In the genomic region with DNA sequence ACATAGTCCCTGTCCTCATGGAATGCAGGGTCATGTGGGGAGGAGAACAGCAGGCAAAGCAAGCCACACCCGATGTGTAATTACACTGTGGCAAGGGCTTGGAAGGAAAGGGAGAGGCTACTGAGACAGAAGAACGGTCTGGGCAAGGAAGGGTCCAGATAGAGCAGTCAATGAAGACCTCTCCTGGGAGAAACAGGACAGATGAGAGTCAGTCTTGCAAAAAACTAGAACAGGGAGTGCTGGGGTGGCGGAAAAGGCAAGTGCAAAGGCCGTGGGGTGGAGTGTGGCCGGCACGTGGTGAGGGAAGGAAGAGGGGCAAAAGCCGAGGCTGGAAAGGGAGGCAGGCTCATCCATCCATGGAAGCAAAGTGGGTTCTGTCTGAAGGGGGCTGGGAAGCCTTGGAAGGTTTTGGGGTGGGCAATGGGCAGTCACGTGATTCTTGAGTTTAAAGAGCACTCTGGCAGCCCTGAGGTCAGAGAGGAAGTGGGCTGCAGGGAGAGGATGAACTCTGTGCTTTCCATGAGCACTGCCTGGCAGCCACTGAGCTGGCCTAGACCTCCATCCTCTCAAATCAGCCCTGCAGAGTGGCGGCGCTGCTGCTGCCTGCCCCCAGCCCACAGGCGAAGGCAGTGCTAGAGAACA, we compare ENCODE assay signal across 1 cellular context.
TF ChIP-seq lines count a peak whose summit lies in the region.

No MANE protein-coding gene starts in this region.

TF ChIP-seq in HepG2, 621 proteins besides CTCF, POLR2A, EP300 and RAD21 (continued from another document and continues in another):
- TF ChIP-seq ZNF580 (CRISPR knock-in tag; IDR thresholded peaks at IDR 0.05; ENCODE audit: borderline replicate concordance, low read depth) (peak; percentile 89; the same call in 1 of the 2 replicates), SETDB1 (CRISPR knock-in tag; IDR thresholded peaks at IDR 0.05; ENCODE audit: borderline replicate concordance) (no peak), KAT7 (CRISPR knock-in tag; IDR thresholded peaks at IDR 0.05; ENCODE audit: borderline replicate concordance) (peak; percentile 79; the same call in 1 of the 2 replicates), KLF16 (CRISPR knock-in tag; IDR thresholded peaks at IDR 0.05) (0 out of 4 replicates have a peak, but pooled peaks have one; percentile 49 to 86), ZNF816 (CRISPR knock-in tag; IDR thresholded peaks at IDR 0.05; ENCODE audit: borderline replicate concordance) (no peak; the same call in 1 of the 2 replicates), ZSCAN21 (CRISPR knock-in tag; IDR thresholded peaks at IDR 0.05; ENCODE audit: borderline replicate concordance) (peak; percentile 70; the same call in 1 of the 2 replicates), ZNF30 (CRISPR knock-in tag; IDR thresholded peaks at IDR 0.05) (0 out of 2 replicates have a peak, but pooled peaks have one; percentile 80), GATA4 (IDR thresholded peaks at IDR 0.05; ENCODE audit: borderline replicate concordance, low read depth) (no peak), MTF1 (CRISPR knock-in tag; IDR thresholded peaks at IDR 0.05) (no peak), ZNF256 (CRISPR knock-in tag; conservative IDR thresholded peaks at IDR 0.05) (peak; percentile 76; the same call in 1 of the 2 replicates), NBN (conservative IDR thresholded peaks at IDR 0.05) (no peak), KMT2A (CRISPR knock-in tag; IDR thresholded peaks at IDR 0.05) (peak; percentile 68; the same call in 1 of the 2 replicates), SMARCE1 (IDR thresholded peaks at IDR 0.05; ENCODE audit: borderline replicate concordance) (no peak), TARDBP (CRISPR knock-in tag; IDR thresholded peaks at IDR 0.05) (peak; percentile 63; the same call in 1 of the 2 replicates), GTF3A (CRISPR knock-in tag; conservative IDR thresholded peaks at IDR 0.05) (no peak), CBX2 (IDR thresholded peaks at IDR 0.05; ENCODE audit: low read depth, low read length) (no peak), CBX2 (CRISPR knock-in tag; IDR thresholded peaks at IDR 0.05; ENCODE audit: low read depth) (peak; percentile 58), AHR (CRISPR knock-in tag; IDR thresholded peaks at IDR 0.05) (peak; percentile 65; the same call in 1 of the 2 replicates), PATZ1 (CRISPR knock-in tag; IDR thresholded peaks at IDR 0.05) (peak; percentile 57; the same call in 1 of the 2 replicates), CCDC6 (CRISPR knock-in tag; IDR thresholded peaks at IDR 0.05) (no peak), ZBTB1 (CRISPR knock-in tag; IDR thresholded peaks at IDR 0.05; ENCODE audit: borderline replicate concordance) (no peak), PLRG1 (conservative IDR thresholded peaks at IDR 0.05) (no peak), RFX3 (CRISPR knock-in tag; IDR thresholded peaks at IDR 0.05) (no peak), ZBTB20 (CRISPR knock-in tag; IDR thresholded peaks at IDR 0.05; ENCODE audit: borderline replicate concordance, low read depth) (peak; percentile 90; the same call in 1 of the 2 replicates), NFATC3 (CRISPR knock-in tag; IDR thresholded peaks at IDR 0.05) (peak; percentile 64; the same call in 1 of the 2 replicates), SPEN (CRISPR knock-in tag; IDR thresholded peaks at IDR 0.05; ENCODE audit: low read depth) (peak; percentile 58; the same call in 1 of the 2 replicates), ZC3H4 (CRISPR knock-in tag; IDR thresholded peaks at IDR 0.05; ENCODE audit: borderline replicate concordance) (no peak), ZNF263 (CRISPR knock-in tag; IDR thresholded peaks at IDR 0.05) (peak; percentile 82), HOXA3 (CRISPR knock-in tag; IDR thresholded peaks at IDR 0.05) (peak; percentile 67), CC2D1A (CRISPR knock-in tag; IDR thresholded peaks at IDR 0.05) (peak; percentile 52; the same call in 1 of the 2 replicates), TP53 (CRISPR knock-in tag; conservative IDR thresholded peaks at IDR 0.05) (no peak), ATF5 (CRISPR knock-in tag; IDR thresholded peaks at IDR 0.05; ENCODE audit: low read depth) (0 out of 2 replicates have a peak, but pooled peaks have one; percentile 54), TBX3 (IDR thresholded peaks at IDR 0.05; ENCODE audit: borderline replicate concordance) (no peak), ZNF18 (CRISPR knock-in tag; IDR thresholded peaks at IDR 0.05; ENCODE audit: insufficient replicate concordance) (peak; percentile 68), CEBPB (IDR thresholded peaks at IDR 0.05; ENCODE audit: borderline replicate concordance, low read depth, low read length) (no peak), GTF2F1 (IDR thresholded peaks at IDR 0.05; ENCODE audit: low read length) (no peak), ZNF577 (CRISPR knock-in tag; IDR thresholded peaks at IDR 0.05; ENCODE audit: borderline replicate concordance, low read depth) (no peak), ZNF224 (CRISPR knock-in tag; IDR thresholded peaks at IDR 0.05) (no peak), HNF1B (CRISPR knock-in tag; IDR thresholded peaks at IDR 0.05) (0 out of 2 replicates have a peak, but pooled peaks have one; percentile 51), U2AF1 (optimal IDR thresholded peaks at IDR 0.05; ENCODE audit: low read depth, low read length) (peak; percentile 31), ZNF83 (CRISPR knock-in tag; IDR thresholded peaks at IDR 0.05; ENCODE audit: borderline replicate concordance) (peak; percentile 96), ATF7 (IDR thresholded peaks at IDR 0.05) (no peak), ATF7 (CRISPR knock-in tag; IDR thresholded peaks at IDR 0.05) (no peak), ZNF274 (CRISPR knock-in tag; IDR thresholded peaks at IDR 0.05) (peak; percentile 86; the same call in 1 of the 2 replicates), HDAC6 (IDR thresholded peaks at IDR 0.05; ENCODE audit: low read depth, low read length) (no peak)
- TF ChIP-seq, protein P1, sequence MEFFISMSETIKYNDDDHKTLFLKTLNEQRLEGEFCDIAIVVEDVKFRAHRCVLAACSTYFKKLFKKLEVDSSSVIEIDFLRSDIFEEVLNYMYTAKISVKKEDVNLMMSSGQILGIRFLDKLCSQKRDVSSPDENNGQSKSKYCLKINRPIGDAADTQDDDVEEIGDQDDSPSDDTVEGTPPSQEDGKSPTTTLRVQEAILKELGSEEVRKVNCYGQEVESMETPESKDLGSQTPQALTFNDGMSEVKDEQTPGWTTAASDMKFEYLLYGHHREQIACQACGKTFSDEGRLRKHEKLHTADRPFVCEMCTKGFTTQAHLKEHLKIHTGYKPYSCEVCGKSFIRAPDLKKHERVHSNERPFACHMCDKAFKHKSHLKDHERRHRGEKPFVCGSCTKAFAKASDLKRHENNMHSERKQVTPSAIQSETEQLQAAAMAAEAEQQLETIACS (CRISPR knock-in tag; IDR thresholded peaks at IDR 0.05): no peak
- TF ChIP-seq, protein P2, sequence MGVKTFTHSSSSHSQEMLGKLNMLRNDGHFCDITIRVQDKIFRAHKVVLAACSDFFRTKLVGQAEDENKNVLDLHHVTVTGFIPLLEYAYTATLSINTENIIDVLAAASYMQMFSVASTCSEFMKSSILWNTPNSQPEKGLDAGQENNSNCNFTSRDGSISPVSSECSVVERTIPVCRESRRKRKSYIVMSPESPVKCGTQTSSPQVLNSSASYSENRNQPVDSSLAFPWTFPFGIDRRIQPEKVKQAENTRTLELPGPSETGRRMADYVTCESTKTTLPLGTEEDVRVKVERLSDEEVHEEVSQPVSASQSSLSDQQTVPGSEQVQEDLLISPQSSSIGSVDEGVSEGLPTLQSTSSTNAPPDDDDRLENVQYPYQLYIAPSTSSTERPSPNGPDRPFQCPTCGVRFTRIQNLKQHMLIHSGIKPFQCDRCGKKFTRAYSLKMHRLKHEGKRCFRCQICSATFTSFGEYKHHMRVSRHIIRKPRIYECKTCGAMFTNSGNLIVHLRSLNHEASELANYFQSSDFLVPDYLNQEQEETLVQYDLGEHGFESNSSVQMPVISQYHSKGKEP (CRISPR knock-in tag; IDR thresholded peaks at IDR 0.05): peak; percentile 90; the same call in 1 of the 2 replicates
- TF ChIP-seq, protein P3, sequence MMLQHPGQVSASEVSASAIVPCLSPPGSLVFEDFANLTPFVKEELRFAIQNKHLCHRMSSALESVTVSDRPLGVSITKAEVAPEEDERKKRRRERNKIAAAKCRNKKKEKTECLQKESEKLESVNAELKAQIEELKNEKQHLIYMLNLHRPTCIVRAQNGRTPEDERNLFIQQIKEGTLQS (CRISPR knock-in tag; IDR thresholded peaks at IDR 0.05): 0 out of 2 replicates have a peak, but pooled peaks have one; percentile 53
- TF ChIP-seq, protein P4, sequence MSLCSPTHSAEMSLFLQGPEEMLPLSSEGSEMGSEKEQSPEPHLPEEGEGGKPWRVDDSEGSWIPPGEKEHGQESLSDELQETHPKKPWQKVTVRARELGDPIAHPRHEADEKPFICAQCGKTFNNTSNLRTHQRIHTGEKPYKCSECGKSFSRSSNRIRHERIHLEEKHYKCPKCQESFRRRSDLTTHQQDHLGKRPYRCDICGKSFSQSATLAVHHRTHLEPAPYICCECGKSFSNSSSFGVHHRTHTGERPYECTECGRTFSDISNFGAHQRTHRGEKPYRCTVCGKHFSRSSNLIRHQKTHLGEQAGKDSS (CRISPR knock-in tag; IDR thresholded peaks at IDR 0.05; ENCODE audit: borderline replicate concordance, low read depth): peak; percentile 97
- TF ChIP-seq, protein P5, sequence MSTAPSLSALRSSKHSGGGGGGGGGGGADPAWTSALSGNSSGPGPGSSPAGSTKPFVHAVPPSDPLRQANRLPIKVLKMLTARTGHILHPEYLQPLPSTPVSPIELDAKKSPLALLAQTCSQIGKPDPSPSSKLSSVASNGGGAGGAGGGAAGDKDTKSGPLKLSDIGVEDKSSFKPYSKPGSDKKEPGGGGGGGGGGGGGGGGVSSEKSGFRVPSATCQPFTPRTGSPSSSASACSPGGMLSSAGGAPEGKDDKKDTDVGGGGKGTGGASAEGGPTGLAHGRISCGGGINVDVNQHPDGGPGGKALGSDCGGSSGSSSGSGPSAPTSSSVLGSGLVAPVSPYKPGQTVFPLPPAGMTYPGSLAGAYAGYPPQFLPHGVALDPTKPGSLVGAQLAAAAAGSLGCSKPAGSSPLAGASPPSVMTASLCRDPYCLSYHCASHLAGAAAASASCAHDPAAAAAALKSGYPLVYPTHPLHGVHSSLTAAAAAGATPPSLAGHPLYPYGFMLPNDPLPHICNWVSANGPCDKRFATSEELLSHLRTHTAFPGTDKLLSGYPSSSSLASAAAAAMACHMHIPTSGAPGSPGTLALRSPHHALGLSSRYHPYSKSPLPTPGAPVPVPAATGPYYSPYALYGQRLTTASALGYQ (CRISPR knock-in tag; IDR thresholded peaks at IDR 0.05): peak; percentile 57; the same call in 1 of the 2 replicates
- TF ChIP-seq, protein P6, sequence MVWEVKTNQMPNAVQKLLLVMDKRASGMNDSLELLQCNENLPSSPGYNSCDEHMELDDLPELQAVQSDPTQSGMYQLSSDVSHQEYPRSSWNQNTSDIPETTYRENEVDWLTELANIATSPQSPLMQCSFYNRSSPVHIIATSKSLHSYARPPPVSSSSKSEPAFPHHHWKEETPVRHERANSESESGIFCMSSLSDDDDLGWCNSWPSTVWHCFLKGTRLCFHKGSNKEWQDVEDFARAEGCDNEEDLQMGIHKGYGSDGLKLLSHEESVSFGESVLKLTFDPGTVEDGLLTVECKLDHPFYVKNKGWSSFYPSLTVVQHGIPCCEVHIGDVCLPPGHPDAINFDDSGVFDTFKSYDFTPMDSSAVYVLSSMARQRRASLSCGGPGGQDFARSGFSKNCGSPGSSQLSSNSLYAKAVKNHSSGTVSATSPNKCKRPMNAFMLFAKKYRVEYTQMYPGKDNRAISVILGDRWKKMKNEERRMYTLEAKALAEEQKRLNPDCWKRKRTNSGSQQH (CRISPR knock-in tag; IDR thresholded peaks at IDR 0.05; ENCODE audit: low read depth): no peak
